ENCODE assay signal across 9 cellular contexts in genomic region chr7:2821161-2821841, GRCh38. TPM values are rescaled to one million over a fixed set of nuclear protein-coding genes. Genes with fewer than 3 reads are reported as not detected.
DNase-seq lines count a peak whose midpoint lies in the region; ATAC-seq and TF ChIP-seq lines count a peak whose summit lies in the region.
"Had no signal": no experiment of that assay in that cellular context is flagged by ENCODE, and none has a peak within 500 bp of the region (broad histone marks: within the 10 kb centered on the region; RNA-seq: fewer than 3 reads in every experiment).

No MANE protein-coding gene starts in this region.

- H3K4me3 ChIP-seq in DOHH2 (ENCODE audit: low read length), result peak overlapping the region; percentile 70
- H3K4me3 ChIP-seq in naive thymus-derived CD4-positive, alpha-beta T cell (ENCODE audit: low read length), result no peak overlapping the region

- no peaks in the 10 kb centered on the region for H3K36me3 ChIP-seq in DOHH2 (ENCODE audit: control insufficient read depth, low read length)
- no peaks in the 10 kb centered on the region for H3K36me3 ChIP-seq in naive thymus-derived CD4-positive, alpha-beta T cell (ENCODE audit: control insufficient read depth in 2 of 3, insufficient read depth in 3 of 3, low read length in 3 of 3)

- peak overlapping the region; percentile 75 for H3K27ac ChIP-seq in DOHH2 (ENCODE audit: low read depth, low read length)
- no peak overlapping the region for H3K27ac ChIP-seq in naive thymus-derived CD4-positive, alpha-beta T cell (ENCODE audit: low read depth, low read length)

- TF ChIP-seq CTCF in DOHH2 (IDR thresholded peaks at IDR 0.05; ENCODE audit: low read depth, low read length, poor library complexity, severe bottlenecking), result peak; percentile 30

- peaks cover 10% of the 10 kb centered on the region for H3F3A ChIP-seq in DOHH2 (ENCODE audit: control insufficient read depth, insufficient read depth)

- no peaks in the 10 kb centered on the region for H3K9me3 Mint-ChIP-seq in dendritic cell treated with granulocyte-macrophage colony-stimulating factor and Interleukin-4, amounts not matched to agents 40 ng/mL and 50 ng/mL, for 4 days
- no peaks in the 10 kb centered on the region for H3K9me3 Mint-ChIP-seq in naive thymus-derived CD4-positive, alpha-beta T cell
- H3K9me3 Mint-ChIP-seq: T-helper 1 cell treated with Interleukin-12 subunit alpha and Interleukin-12 subunit beta and Interleukin-4 antibody, amounts not matched to agents 30 μg/mL and 1 μg/mL, for 36 hours had no signal

- peaks cover 68% of the 10 kb centered on the region for H3K4me1 ChIP-seq in DOHH2 (ENCODE audit: control insufficient read depth, low read length)
- no peaks in the 10 kb centered on the region for H3K4me1 ChIP-seq in naive thymus-derived CD4-positive, alpha-beta T cell (ENCODE audit: control insufficient read depth in 2 of 2, insufficient read depth in 2 of 2, low read length in 2 of 2)

- DNase-seq in H4 (ENCODE audit: low spot score) (peak; percentile 94), NCI-H146 treated with DMSO at 0.1 percent for 48 hours (lab: John Stamatoyannopoulos, UW; ENCODE audit: unreplicated experiment) (peak; percentile 78), putamen (ENCODE audit: low spot score) (no peak)
- DNase-seq in naive thymus-derived CD4-positive, alpha-beta T cell, result no peak
- no peak for DNase-seq in stimulated activated CD4-positive, alpha-beta T cell treated with anti-CD3 and anti-CD28 coated beads, Interleukin-1b, Interleukin-23, amount 100 ng/mL, for 48 hours

- H3K4me3 Mint-ChIP-seq in dendritic cell treated with granulocyte-macrophage colony-stimulating factor and Interleukin-4, amounts not matched to agents 40 ng/mL and 50 ng/mL, for 4 days, result no peak overlapping the region
- no peak overlapping the region for H3K4me3 Mint-ChIP-seq in naive thymus-derived CD4-positive, alpha-beta T cell
- H3K4me3 Mint-ChIP-seq: T-helper 1 cell treated with Interleukin-12 subunit alpha and Interleukin-12 subunit beta and Interleukin-4 antibody, amounts not matched to agents 30 μg/mL and 1 μg/mL, for 36 hours had no signal

- CTCF ChIA-PET in naive thymus-derived CD4-positive, alpha-beta T cell (lab: Charles Lee), result interaction anchor here (0.7 kb wide), 1 partner anchor 1682 kb away, joined by 3 read pairs; no protein-coding TSS in a partner anchor

- H3K9me2 ChIP-seq in DOHH2 (replicated peaks; ENCODE audit: control insufficient read depth, low read length), result no peaks in the 10 kb centered on the region

- peak overlapping the region; percentile 84 for H3K4me2 ChIP-seq in DOHH2 (ENCODE audit: low read length)

- H3K79me2 ChIP-seq in DOHH2 (ENCODE audit: control insufficient read depth, low read length), result peaks cover 66% of the 10 kb centered on the region

- H3K4me1 Mint-ChIP-seq in dendritic cell treated with granulocyte-macrophage colony-stimulating factor and Interleukin-4, amounts not matched to agents 40 ng/mL and 50 ng/mL, for 4 days (ENCODE audit: low read depth), result peaks cover 56% of the 10 kb centered on the region
- peaks cover 26 to 51% (median 36%) of the 10 kb centered on the region in 7 donors for H3K4me1 Mint-ChIP-seq in naive thymus-derived CD4-positive, alpha-beta T cell

- no peaks in the 10 kb centered on the region for H3K27me3 Mint-ChIP-seq in dendritic cell treated with granulocyte-macrophage colony-stimulating factor and Interleukin-4, amounts not matched to agents 40 ng/mL and 50 ng/mL, for 4 days
- H3K27me3 Mint-ChIP-seq in naive thymus-derived CD4-positive, alpha-beta T cell, result no peaks in the 10 kb centered on the region

- H3K9me3 ChIP-seq in DOHH2 (ENCODE audit: control insufficient read depth, insufficient read depth, low read length), result no peaks in the 10 kb centered on the region
- no peaks in the 10 kb centered on the region for H3K9me3 ChIP-seq in naive thymus-derived CD4-positive, alpha-beta T cell (ENCODE audit: control insufficient read depth in 2 of 3, low read length in 3 of 3)

- peak; percentile 49 for ATAC-seq in naive thymus-derived CD4-positive, alpha-beta T cell
- no peak for ATAC-seq in GM21576 (IDR thresholded peaks at IDR 0.05; ENCODE audit: unreplicated experiment)

- peaks cover 4% of the 10 kb centered on the region; the same call in 1 of the 2 replicates for H4K20me1 ChIP-seq in DOHH2 (ENCODE audit: control insufficient read depth, insufficient read depth, low read depth, low read length)

- POLR2A ChIA-PET in naive thymus-derived CD4-positive, alpha-beta T cell (lab: Charles Lee), result no interaction called here

- intact Hi-C loops in dendritic cell treated with granulocyte-macrophage colony-stimulating factor and Interleukin-4, amounts not matched to agents 40 ng/mL and 50 ng/mL, for 4 days (cut with micrococcal nuclease), result loop anchor here (10.0 kb wide), 1 partner anchor 96 kb away; no protein-coding TSS in a partner anchor
- intact Hi-C loops in naive thymus-derived CD4-positive, alpha-beta T cell (cut with micrococcal nuclease), result no loop called here

- H3K36me3 Mint-ChIP-seq in dendritic cell treated with granulocyte-macrophage colony-stimulating factor and Interleukin-4, amounts not matched to agents 40 ng/mL and 50 ng/mL, for 4 days (ENCODE audit: low read depth), result peaks cover under 1% of the 10 kb centered on the region
- H3K36me3 Mint-ChIP-seq in naive thymus-derived CD4-positive, alpha-beta T cell, result peaks cover 0 to 32% (median 0%) of the 10 kb centered on the region in 5 donors

- peaks cover 14% of the 10 kb centered on the region; the same call in 1 of the 2 replicates for H3K27me3 ChIP-seq in DOHH2 (ENCODE audit: control insufficient read depth, low read length)
- no peaks in the 10 kb centered on the region for H3K27me3 ChIP-seq in naive thymus-derived CD4-positive, alpha-beta T cell (ENCODE audit: control insufficient read depth in 2 of 2, insufficient read depth in 2 of 2, low read length in 2 of 2)

- H3K27ac Mint-ChIP-seq in dendritic cell treated with granulocyte-macrophage colony-stimulating factor and Interleukin-4, amounts not matched to agents 40 ng/mL and 50 ng/mL, for 4 days, result peak overlapping the region; percentile 66
- no peak overlapping the region for H3K27ac Mint-ChIP-seq in naive thymus-derived CD4-positive, alpha-beta T cell
- H3K27ac Mint-ChIP-seq: T-helper 1 cell treated with Interleukin-12 subunit alpha and Interleukin-12 subunit beta and Interleukin-4 antibody, amounts not matched to agents 30 μg/mL and 1 μg/mL, for 36 hours had no signal

RNA-seq across cellular contexts. Expression of gene GNA12, which starts 22.8 kb away (rescaled TPM):
- 14.4 and 24.4 TPM in 2 replicates for total RNA-seq in H4 (2014; rRNA removed; shearing (Covaris generic))
- total RNA-seq in naive thymus-derived CD4-positive, alpha-beta T cell, result 10 to 100 TPM; 18.1 to 25.7 (median 21.0) TPM
- polyA plus RNA-seq in naive thymus-derived CD4-positive, alpha-beta T cell, result 1 to 10 TPM; 4.2 to 9.2 TPM

Comparison
In these comparisons a context has a peak if more than half of its experiments do, and no peak if none do; other contexts are left out.
1. DNase-seq: peak in H4 (single experiment) and NCI-H146 treated with DMSO at 0.1 percent for 48 hours (single experiment); none in naive thymus-derived CD4-positive, alpha-beta T cell (0 of 9), putamen (single experiment) and stimulated activated CD4-positive, alpha-beta T cell treated with anti-CD3 and anti-CD28 coated beads, Interleukin-1b, Interleukin-23, amount 100 ng/mL, for 48 hours (single experiment).